ENCODE assay signal across 18 cellular contexts in the genomic region with DNA sequence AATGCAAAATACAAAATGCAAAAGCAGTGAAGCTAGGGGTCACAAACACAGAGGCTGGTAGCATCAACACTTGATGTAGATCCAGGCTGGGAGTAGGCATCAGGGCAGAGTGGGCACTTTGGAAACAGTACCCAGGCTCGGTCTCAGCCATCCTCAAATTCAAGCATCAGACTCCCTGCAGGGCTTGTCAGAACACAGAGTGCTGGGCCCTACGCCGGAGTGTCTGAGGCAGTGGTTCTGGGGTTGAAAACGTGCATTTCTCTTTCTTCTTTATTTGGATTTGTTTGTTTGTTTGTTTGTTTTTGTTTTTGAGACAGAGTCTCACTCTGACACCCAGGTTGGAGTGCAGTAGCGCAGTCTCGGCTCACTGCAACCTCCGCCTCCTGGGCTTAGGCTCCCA.
DNase-seq lines count a peak whose midpoint lies in the region; ATAC-seq and TF ChIP-seq lines count a peak whose summit lies in the region.
"Had no signal": no experiment of that assay in that cellular context is flagged by ENCODE, and none has a peak within 500 bp of the region (broad histone marks: within the 10 kb centered on the region; RNA-seq: fewer than 3 reads in every experiment).

No MANE protein-coding gene starts in this region.

- H2AFZ ChIP-seq in SK-N-SH (ENCODE audit: low read depth) (no peak overlapping the region), mesenchymal stem cell (ENCODE audit: low read depth, low read length) (no peak overlapping the region), GM23338 (no peak overlapping the region)

- H2BK5ac ChIP-seq in mesenchymal stem cell (ENCODE audit: low read depth, low read length, poor library complexity, severe bottlenecking): no peak overlapping the region

- no peak overlapping the region for H3K4ac ChIP-seq in mesenchymal stem cell (ENCODE audit: low read depth in 1 of 2, low read length in 2 of 2)

- H2BK12ac ChIP-seq in mesenchymal stem cell (ENCODE audit: low read length in 2 of 2): no peak overlapping the region

- no peak overlapping the region for H2AK5ac ChIP-seq in mesenchymal stem cell (ENCODE audit: low read length, severe bottlenecking)

- H3K27ac ChIP-seq in SK-N-SH (ENCODE audit: low read depth in 2 of 2, low read length in 1 of 2) (no peak overlapping the region), mesenchymal stem cell (ENCODE audit: low read length, poor library complexity, severe bottlenecking) (no peak overlapping the region), GM23338 (ENCODE audit: low read depth) (no peak overlapping the region)
- H3K27ac ChIP-seq: 22Rv1; A549; BLaER1 treated with 17β-estradiol and CSF1 and Interleukin-3, amounts not matched to agents 10 nM and 100 nM; C4-2B had no signal

- no peaks in the 10 kb centered on the region for H3K36me3 ChIP-seq in SK-N-SH (replicated peaks in 1 of 2; ENCODE audit: control insufficient read depth in 1 of 2, insufficient read depth in 2 of 2, low read length in 1 of 2)
- H3K36me3 ChIP-seq in mesenchymal stem cell (ENCODE audit: control insufficient read depth in 1 of 2, insufficient read depth in 2 of 2, low read depth in 1 of 2, low read length in 2 of 2): no peaks in the 10 kb centered on the region
- no peaks in the 10 kb centered on the region for H3K36me3 ChIP-seq in GM23338 (ENCODE audit: insufficient read depth)
- H3K36me3 ChIP-seq: BLaER1 treated with 17β-estradiol and CSF1 and Interleukin-3, amounts not matched to agents 10 nM and 100 nM had no signal

- TF ChIP-seq CTCF in SK-N-SH (IDR thresholded peaks at IDR 0.05): no peak
- no peak for TF ChIP-seq CTCF in GM23338 (conservative IDR thresholded peaks at IDR 0.05; ENCODE audit: low read depth in 2 of 2)

- H3K9me2 ChIP-seq in SK-N-SH: no peaks in the 10 kb centered on the region
- no peaks in the 10 kb centered on the region for H3K9me2 ChIP-seq in GM23338 (ENCODE audit: insufficient read depth)

- H4K8ac ChIP-seq in mesenchymal stem cell (ENCODE audit: low read length): peak overlapping the region; percentile 22

- no peak for TF ChIP-seq RAD21 in SK-N-SH (IDR thresholded peaks at IDR 0.05; ENCODE audit: low read length)

- no peak overlapping the region for H4K91ac ChIP-seq in mesenchymal stem cell (ENCODE audit: low read length)

- H3K4me3 Mint-ChIP-seq in GM23338: no peak overlapping the region
- H3K4me3 Mint-ChIP-seq: B cell; CD4-positive, alpha-beta T cell; CD8-positive, alpha-beta T cell had no signal

- H3K9ac ChIP-seq in SK-N-SH: no peak overlapping the region
- H3K9ac ChIP-seq in mesenchymal stem cell (ENCODE audit: low read length): no peak overlapping the region
- H3K9ac ChIP-seq: BLaER1 treated with 17β-estradiol and CSF1 and Interleukin-3, amounts not matched to agents 10 nM and 100 nM had no signal

- H3K79me1 ChIP-seq in mesenchymal stem cell (replicated peaks; ENCODE audit: low read length, poor library complexity, severe bottlenecking): no peaks in the 10 kb centered on the region

- H3K27me3 Mint-ChIP-seq in GM23338 (ENCODE audit: insufficient read depth, low read depth, poor library complexity): peaks cover 6% of the 10 kb centered on the region
- H3K27me3 Mint-ChIP-seq: CD4-positive, alpha-beta T cell had no signal

- H3K23ac ChIP-seq in mesenchymal stem cell (ENCODE audit: low read length in 2 of 2): no peak overlapping the region

- 96% methylated on average over 6 of the region's 7 CpGs for whole genome bisulfite sequencing in SK-N-SH (ENCODE audit: low lambda C conversion rate)
- WGBS in mesenchymal stem cell: 95% methylated on average over 7 of the region's 7 CpGs

- intact Hi-C loops in cardiac septum (cut with DNase I) (no loop called here), Right ventricle myocardium inferior (cut with DNase I) (no loop called here)

- H3K4me1 ChIP-seq in SK-N-SH (ENCODE audit: control insufficient read depth in 1 of 2, insufficient read depth in 2 of 2, low read depth in 1 of 2, low read length in 1 of 2): peaks cover 7 to 27% of the 10 kb centered on the region in 2 experiments; a peak in 3 of 4 replicates
- peaks cover 8% of the 10 kb centered on the region for H3K4me1 ChIP-seq in mesenchymal stem cell (ENCODE audit: control insufficient read depth, insufficient read depth, low read depth, low read length)
- H3K4me1 ChIP-seq in GM23338 (ENCODE audit: insufficient read depth): no peaks in the 10 kb centered on the region

- POLR2A ChIA-PET in SK-N-SH (lab: Yijun Ruan, JAX): no interaction called here

- TF ChIP-seq EP300 in SK-N-SH (IDR thresholded peaks at IDR 0.05; ENCODE audit: borderline replicate concordance in 1 of 2, low read depth in 1 of 2, low read length in 1 of 2): no peak

- H3K9me3 ChIP-seq in SK-N-SH (no peaks in the 10 kb centered on the region), mesenchymal stem cell (ENCODE audit: control insufficient read depth, low read length) (peaks cover 6% of the 10 kb centered on the region)
- H3K9me3 ChIP-seq: Caco-2 had no signal

- CTCF ChIA-PET in SK-N-SH (lab: Yijun Ruan, JAX): interaction anchor here (1.0 to 3.9 kb wide), 2 partner anchors 14 to 64 kb away, joined by 3 to 14 read pairs; no protein-coding TSS in a partner anchor

- H3K9me3 Mint-ChIP-seq in GM23338: no peaks in the 10 kb centered on the region
- H3K9me3 Mint-ChIP-seq: CD4-positive, alpha-beta T cell; CD8-positive, alpha-beta T cell had no signal

- no peaks in the 10 kb centered on the region for H3F3A ChIP-seq in SK-N-SH (replicated peaks; ENCODE audit: insufficient read depth)
- no peaks in the 10 kb centered on the region for H3F3A ChIP-seq in GM23338 (replicated peaks; ENCODE audit: low read depth)

- no peak overlapping the region for H3K27ac Mint-ChIP-seq in GM23338
- H3K27ac Mint-ChIP-seq: B cell; CD4-positive, alpha-beta T cell; CD8-positive, alpha-beta T cell had no signal

- H2BK15ac ChIP-seq in mesenchymal stem cell (ENCODE audit: low read depth, poor library complexity, severe bottlenecking): no peak overlapping the region

- H2BK120ac ChIP-seq in mesenchymal stem cell (ENCODE audit: low read depth, low read length): no peak overlapping the region

- DNase-seq in SK-N-SH (peak; percentile 0), cardiac septum (ENCODE audit: low spot score) (peak; percentile 58), Right ventricle myocardium inferior (ENCODE audit: missing footprints) (no peak), mesenchymal stem cell (no peak), GM23338 (ENCODE audit: low spot score) (no peak)
- DNase-seq: AML-193; Caco-2; Calu3; CD4-positive, alpha-beta T cell; CD8-positive, alpha-beta T cell; DMS79 treated with DMSO at 0.1 percent for 48 hours; GF-D8 had no signal

- no peaks in the 10 kb centered on the region; the same call in 2 of the 3 replicates for H3K36me3 Mint-ChIP-seq in GM23338 (ENCODE audit: low read depth)
- H3K36me3 Mint-ChIP-seq: CD8-positive, alpha-beta T cell had no signal

- H3K4me2 ChIP-seq in SK-N-SH: no peak overlapping the region
- no peak overlapping the region for H3K4me2 ChIP-seq in mesenchymal stem cell (ENCODE audit: low read length, poor library complexity, severe bottlenecking)
- H3K4me2 ChIP-seq in GM23338: no peak overlapping the region
- H3K4me2 ChIP-seq: A549; BLaER1 treated with 17β-estradiol and CSF1 and Interleukin-3, amounts not matched to agents 10 nM and 100 nM had no signal

- H3K4me1 Mint-ChIP-seq in GM23338: no peaks in the 10 kb centered on the region
- H3K4me1 Mint-ChIP-seq: B cell had no signal

- H3K79me2 ChIP-seq in SK-N-SH (ENCODE audit: insufficient read depth): no peaks in the 10 kb centered on the region
- no peaks in the 10 kb centered on the region for H3K79me2 ChIP-seq in GM23338 (replicated peaks; ENCODE audit: insufficient read depth)

- H3K4me3 ChIP-seq in SK-N-SH (ENCODE audit: low read depth in 2 of 2, low read length in 1 of 2): no peak overlapping the region
- no peak overlapping the region for H3K4me3 ChIP-seq in mesenchymal stem cell (ENCODE audit: insufficient read depth in 1 of 2, low read depth in 1 of 2, low read length in 2 of 2)
- no peak overlapping the region for H3K4me3 ChIP-seq in GM23338
- H3K4me3 ChIP-seq: A549; BLaER1 treated with 17β-estradiol and CSF1 and Interleukin-3, amounts not matched to agents 10 nM and 100 nM had no signal

- ATAC-seq in SK-N-SH treated with all-trans-retinoic acid at 6 μM for 48 hours (no peak), Right ventricle myocardium inferior (no peak), GM23338 (no peak)
- ATAC-seq: A549; CD8-positive, alpha-beta T cell had no signal

- no peaks in the 10 kb centered on the region for H4K20me1 ChIP-seq in SK-N-SH (ENCODE audit: insufficient read depth)
- H4K20me1 ChIP-seq in GM23338 (replicated peaks; ENCODE audit: insufficient read depth): no peaks in the 10 kb centered on the region
- H4K20me1 ChIP-seq: BLaER1 treated with 17β-estradiol and CSF1 and Interleukin-3, amounts not matched to agents 10 nM and 100 nM had no signal

- peak overlapping the region in 1 of 2 experiments; percentile 36 for H3K14ac ChIP-seq in mesenchymal stem cell (ENCODE audit: low read length in 2 of 2)

- H3K18ac ChIP-seq in mesenchymal stem cell (ENCODE audit: low read depth in 1 of 2, low read length in 2 of 2): no peak overlapping the region

- no peaks in the 10 kb centered on the region for H3K27me3 ChIP-seq in SK-N-SH (ENCODE audit: insufficient read depth)
- no peaks in the 10 kb centered on the region for H3K27me3 ChIP-seq in mesenchymal stem cell (ENCODE audit: control insufficient read depth in 1 of 2, insufficient read depth in 1 of 2, low read length in 2 of 2)
- H3K27me3 ChIP-seq in GM23338 (ENCODE audit: insufficient read depth): no peaks in the 10 kb centered on the region
- H3K27me3 ChIP-seq: BLaER1 treated with 17β-estradiol and CSF1 and Interleukin-3, amounts not matched to agents 10 nM and 100 nM had no signal

TF ChIP-seq in SK-N-SH treated with all-trans-retinoic acid at 6 μM for 48 hours, 23 proteins besides CTCF, POLR2A, EP300 and RAD21 (continues in another document):
- no peak for TF ChIP-seq RARB (CRISPR knock-in tag; IDR thresholded peaks at IDR 0.05)
- no peak for TF ChIP-seq ZC3H10 (CRISPR knock-in tag; IDR thresholded peaks at IDR 0.05)
- no peak for TF ChIP-seq TCF4 (CRISPR knock-in tag; IDR thresholded peaks at IDR 0.05; ENCODE audit: borderline replicate concordance)
- TF ChIP-seq GLIS3 (CRISPR knock-in tag; IDR thresholded peaks at IDR 0.05): no peak

TF ChIP-seq in GM23338, 12 proteins besides CTCF, POLR2A, EP300 and RAD21 (continues in another document):
- no peak for TF ChIP-seq EZH2phosphoT487 (IDR thresholded peaks at IDR 0.05; ENCODE audit: unreplicated experiment)

Comparison
In these comparisons a context has a peak if more than half of its experiments do, and no peak if none do; other contexts are left out.
1. DNase-seq: peak in SK-N-SH (single experiment) and cardiac septum (single experiment); none in Right ventricle myocardium inferior (single experiment), mesenchymal stem cell (single experiment) and GM23338 (single experiment).